Comparison of ENCODE assay signal across 1 cellular context in the genomic region with DNA sequence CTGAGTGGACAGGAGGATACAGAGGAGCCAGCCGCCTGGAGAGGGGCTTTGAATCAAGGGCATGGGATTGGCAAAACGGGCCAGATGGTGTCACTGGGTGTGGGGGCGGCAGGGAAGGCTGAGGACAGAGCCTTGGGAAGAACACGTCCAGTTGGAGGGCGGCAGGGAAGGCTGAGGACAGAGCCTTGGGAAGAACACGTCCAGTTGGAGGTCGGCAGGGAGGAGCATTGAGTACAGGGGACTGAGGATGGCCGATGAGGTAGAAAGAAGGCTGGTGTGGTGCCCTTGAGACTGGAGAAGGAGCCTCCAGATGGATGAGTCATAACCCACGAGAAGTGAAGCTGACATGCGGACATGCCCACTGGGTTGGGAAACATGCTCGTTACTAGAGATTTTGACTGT.
TF ChIP-seq lines count a peak whose summit lies in the region.

No MANE protein-coding gene starts in this region.

TF ChIP-seq in HepG2, 621 proteins besides CTCF, POLR2A, EP300 and RAD21:
- TF ChIP-seq ZNF10 (CRISPR knock-in tag; IDR thresholded peaks at IDR 0.05; ENCODE audit: borderline replicate concordance, low read depth), result no peak
- no peak for TF ChIP-seq NFRKB (IDR thresholded peaks at IDR 0.05)
- TF ChIP-seq, protein P1, sequence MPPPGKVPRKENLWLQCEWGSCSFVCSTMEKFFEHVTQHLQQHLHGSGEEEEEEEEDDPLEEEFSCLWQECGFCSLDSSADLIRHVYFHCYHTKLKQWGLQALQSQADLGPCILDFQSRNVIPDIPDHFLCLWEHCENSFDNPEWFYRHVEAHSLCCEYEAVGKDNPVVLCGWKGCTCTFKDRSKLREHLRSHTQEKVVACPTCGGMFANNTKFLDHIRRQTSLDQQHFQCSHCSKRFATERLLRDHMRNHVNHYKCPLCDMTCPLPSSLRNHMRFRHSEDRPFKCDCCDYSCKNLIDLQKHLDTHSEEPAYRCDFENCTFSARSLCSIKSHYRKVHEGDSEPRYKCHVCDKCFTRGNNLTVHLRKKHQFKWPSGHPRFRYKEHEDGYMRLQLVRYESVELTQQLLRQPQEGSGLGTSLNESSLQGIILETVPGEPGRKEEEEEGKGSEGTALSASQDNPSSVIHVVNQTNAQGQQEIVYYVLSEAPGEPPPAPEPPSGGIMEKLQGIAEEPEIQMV (CRISPR knock-in tag; IDR thresholded peaks at IDR 0.05; ENCODE audit: low read depth), result 0 out of 2 replicates have a peak, but pooled peaks have one; percentile 39
- no peak for TF ChIP-seq XRCC5 (optimal IDR thresholded peaks at IDR 0.05; ENCODE audit: low read length)
